Comparison of ENCODE assay signal across 8 cellular contexts in genomic region chr3:181709537-181710279, GRCh38. TPM values are rescaled to one million over a fixed set of nuclear protein-coding genes. Genes with fewer than 3 reads are reported as not detected.
A peak's percentile ranks its signal among the peaks of the same experiment; 100 is the strongest.
DNase-seq lines count a peak whose midpoint lies in the region; ATAC-seq and TF ChIP-seq lines count a peak whose summit lies in the region.

No MANE protein-coding gene starts in this region.

- H3K4me1 ChIP-seq in CD8-positive, alpha-beta T cell (ENCODE audit: insufficient read depth, low read length), result peaks cover 21% of the 10 kb centered on the region

- peaks cover 68% of the 10 kb centered on the region for H3K27me3 Mint-ChIP-seq in CD8-positive, alpha-beta T cell (ENCODE audit: low read depth)
- H3K27me3 Mint-ChIP-seq in MCF 10A (ENCODE audit: insufficient read depth, unreplicated experiment), result no peaks in the 10 kb centered on the region

- H3K9me3 ChIP-seq in CD8-positive, alpha-beta T cell (ENCODE audit: low read length), result no peaks in the 10 kb centered on the region

- POLR2A ChIA-PET in CD8-positive, alpha-beta T cell (lab: Charles Lee), result no interaction called here
- POLR2A ChIA-PET in MCF 10A (lab: Yijun Ruan, JAX), result no interaction called here

- no peaks in the 10 kb centered on the region for H3K36me3 Mint-ChIP-seq in CD8-positive, alpha-beta T cell
- no peaks in the 10 kb centered on the region for H3K36me3 Mint-ChIP-seq in MCF 10A (ENCODE audit: insufficient read depth, unreplicated experiment)

- no TSS peak for BruUV-seq in MCF 10A (replicated peaks; lab: Mats Ljungman, UMichigan)

- CTCF ChIA-PET in CD8-positive, alpha-beta T cell (lab: Charles Lee), result interaction anchor here (1.0 to 2.1 kb wide), 4 partner anchors 19 to 975 kb away, joined by 4 to 6 read pairs (median 4); no protein-coding TSS in a partner anchor
- CTCF ChIA-PET in MCF 10A (lab: Yijun Ruan, JAX), result interaction anchor here (0.6 to 2.1 kb wide), 30 partner anchors 8 to 1145 kb away, joined by 3 to 17 read pairs (median 4); no protein-coding TSS in a partner anchor

- peak; percentile 74 for TF ChIP-seq CTCF in CD8-positive, alpha-beta T cell (IDR thresholded peaks at IDR 0.05)
- peak; percentile 59 for TF ChIP-seq CTCF in MCF 10A (IDR thresholded peaks at IDR 0.05; ENCODE audit: unreplicated experiment)

- H3K27ac ChIP-seq in CD8-positive, alpha-beta T cell (ENCODE audit: low read depth, low read length), result no peak overlapping the region

- peaks cover 71% of the 10 kb centered on the region for H3K27me3 ChIP-seq in CD8-positive, alpha-beta T cell (ENCODE audit: insufficient read depth, low read length)

- ATAC-seq in CD8-positive, alpha-beta T cell, result no peak
- peak; percentile 65 for ATAC-seq in GM21723 (IDR thresholded peaks at IDR 0.05; ENCODE audit: unreplicated experiment)
- ATAC-seq in HG03025 (IDR thresholded peaks at IDR 0.05; ENCODE audit: low FRiP score, unreplicated experiment), result no peak

- H3K27ac Mint-ChIP-seq in CD8-positive, alpha-beta T cell, result no peak overlapping the region
- H3K27ac Mint-ChIP-seq in MCF 10A (ENCODE audit: low read depth, unreplicated experiment), result no peak overlapping the region

- no peak overlapping the region for H3K4me3 ChIP-seq in CD8-positive, alpha-beta T cell (ENCODE audit: low read depth, low read length)

- H3K4me3 Mint-ChIP-seq in CD8-positive, alpha-beta T cell, result peak overlapping the region; percentile 62
- H3K4me3 Mint-ChIP-seq in MCF 10A (ENCODE audit: unreplicated experiment), result peak overlapping the region; percentile 59

- no peaks in the 10 kb centered on the region for H3K36me3 ChIP-seq in CD8-positive, alpha-beta T cell (ENCODE audit: insufficient read depth, low read length)

- H3K4me1 Mint-ChIP-seq in CD8-positive, alpha-beta T cell (ENCODE audit: low read depth), result peaks cover 7% of the 10 kb centered on the region
- peaks cover 8% of the 10 kb centered on the region for H3K4me1 Mint-ChIP-seq in MCF 10A (ENCODE audit: insufficient read depth, unreplicated experiment)

- peaks cover under 1% of the 10 kb centered on the region for H3K9me3 Mint-ChIP-seq in CD8-positive, alpha-beta T cell
- no peaks in the 10 kb centered on the region for H3K9me3 Mint-ChIP-seq in MCF 10A (ENCODE audit: unreplicated experiment)

- intact Hi-C loops in CD8-positive, alpha-beta T cell (cut with DNase I, micrococcal nuclease), result loop anchor here (1.0 kb wide), 2 partner anchors 974 to 975 kb away; no protein-coding TSS in a partner anchor
- intact Hi-C loops in MCF 10A (cut with micrococcal nuclease), result loop anchor here (1.0 to 5.0 kb wide), 5 partner anchors 238 to 974 kb away; no protein-coding TSS in a partner anchor

- DNase-seq in CD8-positive, alpha-beta T cell, result peak in 5 of 7 experiments; percentile 26 to 60 (median 40)
- peak; percentile 83 for DNase-seq in NCI-H1436 (lab: John Stamatoyannopoulos, UW)
- DNase-seq in T-helper 2 cell, result peak in 4 of 5 experiments; percentile 34 to 56 (median 44)
- DNase-seq in MCF 10A (ENCODE audit: unreplicated experiment), result peak; percentile 75
- DNase-seq in kidney tubule cell (ENCODE audit: low spot score), result peak; percentile 71
- DNase-seq in stimulated activated CD4-positive, alpha-beta T cell treated with anti-CD3 and anti-CD28 coated beads, TNF-alpha, amount 100 ng/mL, for 24 hours (ENCODE audit: low read depth in 3 of 3), result peak; percentile 9 to 66 (median 39)

RNA-seq across cellular contexts. Expression of gene SOX2, which starts 2.0 kb away (rescaled TPM):
- total RNA-seq in CD8-positive, alpha-beta T cell, result not detected
- not detected in 2 replicates for total RNA-seq in MCF 10A (2022)
